2 cellular contexts compared by ENCODE assay signal in the genomic region with DNA sequence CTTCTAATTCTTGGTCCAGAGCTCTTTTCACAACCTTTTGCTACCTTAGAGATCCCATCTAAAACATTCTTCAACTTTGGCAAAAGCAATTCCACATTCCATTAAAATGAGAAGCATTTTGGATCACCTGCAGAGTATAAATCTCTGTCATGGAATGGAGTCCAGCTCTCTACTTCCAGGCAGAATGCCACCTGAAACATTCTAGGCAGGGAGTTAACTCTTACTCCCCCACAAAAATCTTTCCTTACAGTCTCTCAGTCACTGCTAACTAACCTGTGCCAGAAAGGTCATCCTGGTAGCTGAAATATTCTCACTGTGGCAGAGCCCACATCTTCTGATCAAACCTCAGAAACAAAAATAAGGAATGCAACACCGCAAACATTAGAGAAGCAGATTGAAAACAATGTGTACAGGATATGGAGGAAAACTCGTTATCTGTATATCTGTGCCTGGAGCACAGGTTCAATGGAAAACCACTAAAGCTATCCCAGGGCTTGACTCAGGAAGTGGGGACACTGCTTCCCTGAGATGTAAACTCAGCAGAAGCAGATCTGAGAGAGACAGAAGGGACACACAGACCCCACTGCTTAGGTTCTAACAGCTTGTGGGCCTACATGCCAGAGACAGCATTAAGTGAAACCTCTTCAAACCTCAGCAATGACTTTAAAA.
TF ChIP-seq lines count a peak whose summit lies in the region.

No MANE protein-coding gene starts in this region.

TF ChIP-seq in HCT116, 20 proteins besides CTCF, POLR2A, EP300 and RAD21:
- TF ChIP-seq EGR1 (IDR thresholded peaks at IDR 0.05; ENCODE audit: low read depth) (0 out of 2 replicates have a peak, but pooled peaks have one; percentile 11), ELF1 (IDR thresholded peaks at IDR 0.05; ENCODE audit: borderline replicate concordance, low read depth) (no peak)

TF ChIP-seq in endothelial cell of umbilical vein, 7 proteins besides CTCF, POLR2A, EP300 and RAD21:
- TF ChIP-seq EZH2 (IDR thresholded peaks at IDR 0.05; ENCODE audit: borderline replicate concordance, low read depth, low read length, severe bottlenecking) (no peak), FOS (IDR thresholded peaks at IDR 0.05; ENCODE audit: borderline replicate concordance, insufficient read depth, low read length) (no peak)
